7 cellular contexts compared by ENCODE assay signal in the genomic region with DNA sequence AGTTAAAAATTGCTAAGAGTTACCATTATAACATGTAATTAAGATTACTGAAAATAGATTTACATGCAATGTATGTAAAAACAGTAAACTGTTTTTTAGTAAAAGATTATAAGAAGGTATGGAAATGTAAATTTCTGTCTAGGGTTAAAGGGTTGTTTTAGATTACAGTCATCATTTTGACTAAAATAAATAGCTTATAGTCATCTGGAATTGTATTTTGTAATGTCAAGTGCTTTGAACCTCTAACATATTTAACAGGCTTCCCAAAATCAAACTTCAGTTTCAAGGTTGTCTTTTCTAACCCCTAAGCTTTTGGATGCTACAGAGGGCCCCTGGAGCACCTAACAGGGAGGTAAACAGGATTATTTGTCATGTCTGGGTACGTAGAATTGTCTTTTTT.
"Had no signal": no experiment of that assay in that cellular context is flagged by ENCODE, and none has a peak within 500 bp of the region (broad histone marks: within the 10 kb centered on the region; RNA-seq: fewer than 3 reads in every experiment).

No MANE protein-coding gene starts in this region.

- DNase-seq: GDM1, GF-D8 had no signal

- H3K4me3 ChIP-seq: GM12878 had no signal

- ATAC-seq: GM12878 had no signal

- FAIRE-seq: GM12878, GM12891, GM12892, GM18507, GM19239 had no signal
